Comparison of ENCODE assay signal across 14 cellular contexts in genomic region chr3:55166577-55167555, GRCh38.
DNase-seq lines count a peak whose midpoint lies in the region; ATAC-seq and TF ChIP-seq lines count a peak whose summit lies in the region.
"Had no signal": no experiment of that assay in that cellular context is flagged by ENCODE, and none has a peak within 500 bp of the region (broad histone marks: within the 10 kb centered on the region; RNA-seq: fewer than 3 reads in every experiment).

No MANE protein-coding gene starts in this region.

- H4K20me1 ChIP-seq in PC-3 (ENCODE audit: low read length): no peaks in the 10 kb centered on the region

- no TSS peak for BruUV-seq in PC-3 (replicated peaks; lab: Mats Ljungman, UMichigan)

- CTCF ChIA-PET in PC-3 (lab: Charles Lee): no interaction called here

- H3K9me2 ChIP-seq in PC-3 (replicated peaks; ENCODE audit: low read length): no peaks in the 10 kb centered on the region

- POLR2A ChIA-PET in PC-3 (lab: Charles Lee; ENCODE audit: unreplicated experiment): no interaction called here

- no peaks in the 10 kb centered on the region for H3K36me3 ChIP-seq in PC-3 (ENCODE audit: low read depth, low read length)
- H3K36me3 ChIP-seq: esophagus squamous epithelium had no signal

- no peak for TF ChIP-seq CTCF in PC-3 (conservative IDR thresholded peaks at IDR 0.05; ENCODE audit: low read depth, low read length)

- H3K79me2 ChIP-seq in PC-3 (ENCODE audit: low read length): no peaks in the 10 kb centered on the region

- H3K9me3 ChIP-seq in PC-3 (ENCODE audit: low read length): no peaks in the 10 kb centered on the region
- H3K9me3 ChIP-seq: esophagus squamous epithelium, testis had no signal

- ATAC-seq in GM18519 (IDR thresholded peaks at IDR 0.05; ENCODE audit: low FRiP score, unreplicated experiment): peak; percentile 35
- ATAC-seq in PC-3: no peak

- H3K27me3 ChIP-seq in PC-3 (ENCODE audit: low read length): no peaks in the 10 kb centered on the region
- H3K27me3 ChIP-seq: esophagus squamous epithelium, testis had no signal

- H2AFZ ChIP-seq in PC-3 (ENCODE audit: low read length): no peak overlapping the region

- H3K27ac ChIP-seq in PC-3 (ENCODE audit: low read length): peak overlapping the region; percentile 90
- H3K27ac ChIP-seq: esophagus squamous epithelium, RWPE1, testis had no signal

- no peak overlapping the region for H3K4me2 ChIP-seq in PC-3 (ENCODE audit: low read length)

- DNase-seq in Ammon's horn (ENCODE audit: low spot score) (peak; percentile 6), PC-3 (peak; percentile 16), globus pallidus (ENCODE audit: low spot score) (peak; percentile 15), occipital lobe (lab: John Stamatoyannopoulos, UW) (no peak), posterior vena cava (ENCODE audit: low spot score) (no peak), NCI-H2196 treated with DMSO at 0.1 percent for 48 hours (lab: John Stamatoyannopoulos, UW; ENCODE audit: unreplicated experiment) (no peak), A172 (ENCODE audit: low spot score) (no peak)
- DNase-seq: activated CD4-positive, alpha-beta T cell treated with anti-CD3 and anti-CD28 coated beads, Interleukin-2, amount 50 U/mL, for 1 hour; esophagus squamous epithelium; naive B cell; NCI-H1417 treated with DMSO at 0.1 percent for 48 hours; testis had no signal

- intact Hi-C loops in PC-3 (cut with micrococcal nuclease) (no loop called here), posterior vena cava (cut with DNase I) (no loop called here)

- H3K4me3 ChIP-seq in PC-3 (ENCODE audit: low read length): no peak overlapping the region
- H3K4me3 ChIP-seq: esophagus squamous epithelium, testis had no signal

- peak overlapping the region; percentile 48; the same call in 1 of the 2 replicates for H3K9ac ChIP-seq in PC-3 (ENCODE audit: low read length)

- no peaks in the 10 kb centered on the region for H3F3A ChIP-seq in PC-3 (ENCODE audit: low read length, unreplicated experiment)

- H3K4me1 ChIP-seq in PC-3 (ENCODE audit: insufficient read depth, low read length): peaks cover 18% of the 10 kb centered on the region; the same call in 1 of the 2 replicates
- H3K4me1 ChIP-seq: testis had no signal

Comparison
In these comparisons a context has a peak if more than half of its experiments do, and no peak if none do; other contexts are left out.
1. DNase-seq: peak in Ammon's horn (single experiment), PC-3 (single experiment) and globus pallidus (single experiment); none in occipital lobe (single experiment), posterior vena cava (single experiment), NCI-H2196 treated with DMSO at 0.1 percent for 48 hours (single experiment) and A172 (single experiment).